ENCODE assay signal across 1 cellular context in the genomic region with DNA sequence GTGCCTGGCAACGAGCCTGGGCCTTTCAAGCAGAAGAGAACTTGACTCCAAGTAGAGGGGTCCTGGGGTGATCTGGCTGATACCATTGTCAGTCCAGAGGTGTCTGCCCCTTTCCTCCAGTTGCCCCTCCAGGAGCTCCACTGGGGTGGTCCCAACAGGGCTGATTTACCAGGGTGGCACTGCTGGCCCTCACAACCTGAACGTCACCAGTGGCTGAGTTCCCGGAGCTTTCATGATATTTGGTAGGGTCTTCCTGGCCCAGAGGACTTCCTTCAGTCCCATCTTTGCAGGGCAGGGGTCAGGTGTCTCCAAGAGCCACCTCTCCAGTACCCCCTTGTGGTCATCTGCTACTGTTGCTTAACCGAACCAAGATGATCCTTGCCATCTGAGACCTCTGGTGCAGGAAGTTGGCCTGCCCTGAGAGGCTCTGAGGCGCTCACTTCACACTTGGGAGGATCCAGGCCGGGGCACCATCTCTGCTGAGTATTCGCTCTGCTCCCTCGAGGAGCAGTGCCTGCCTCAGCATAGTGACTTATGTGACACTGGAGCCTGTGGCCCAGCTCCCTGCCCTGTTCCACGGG.
TF ChIP-seq lines count a peak whose summit lies in the region.

No MANE protein-coding gene starts in this region.

TF ChIP-seq in neural cell, 6 proteins besides CTCF, POLR2A, EP300 and RAD21 (continued from another document):
- TF ChIP-seq, protein P1, sequence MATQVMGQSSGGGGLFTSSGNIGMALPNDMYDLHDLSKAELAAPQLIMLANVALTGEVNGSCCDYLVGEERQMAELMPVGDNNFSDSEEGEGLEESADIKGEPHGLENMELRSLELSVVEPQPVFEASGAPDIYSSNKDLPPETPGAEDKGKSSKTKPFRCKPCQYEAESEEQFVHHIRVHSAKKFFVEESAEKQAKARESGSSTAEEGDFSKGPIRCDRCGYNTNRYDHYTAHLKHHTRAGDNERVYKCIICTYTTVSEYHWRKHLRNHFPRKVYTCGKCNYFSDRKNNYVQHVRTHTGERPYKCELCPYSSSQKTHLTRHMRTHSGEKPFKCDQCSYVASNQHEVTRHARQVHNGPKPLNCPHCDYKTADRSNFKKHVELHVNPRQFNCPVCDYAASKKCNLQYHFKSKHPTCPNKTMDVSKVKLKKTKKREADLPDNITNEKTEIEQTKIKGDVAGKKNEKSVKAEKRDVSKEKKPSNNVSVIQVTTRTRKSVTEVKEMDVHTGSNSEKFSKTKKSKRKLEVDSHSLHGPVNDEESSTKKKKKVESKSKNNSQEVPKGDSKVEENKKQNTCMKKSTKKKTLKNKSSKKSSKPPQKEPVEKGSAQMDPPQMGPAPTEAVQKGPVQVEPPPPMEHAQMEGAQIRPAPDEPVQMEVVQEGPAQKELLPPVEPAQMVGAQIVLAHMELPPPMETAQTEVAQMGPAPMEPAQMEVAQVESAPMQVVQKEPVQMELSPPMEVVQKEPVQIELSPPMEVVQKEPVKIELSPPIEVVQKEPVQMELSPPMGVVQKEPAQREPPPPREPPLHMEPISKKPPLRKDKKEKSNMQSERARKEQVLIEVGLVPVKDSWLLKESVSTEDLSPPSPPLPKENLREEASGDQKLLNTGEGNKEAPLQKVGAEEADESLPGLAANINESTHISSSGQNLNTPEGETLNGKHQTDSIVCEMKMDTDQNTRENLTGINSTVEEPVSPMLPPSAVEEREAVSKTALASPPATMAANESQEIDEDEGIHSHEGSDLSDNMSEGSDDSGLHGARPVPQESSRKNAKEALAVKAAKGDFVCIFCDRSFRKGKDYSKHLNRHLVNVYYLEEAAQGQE (IDR thresholded peaks at IDR 0.05; ENCODE audit: borderline replicate concordance): no peak
- no peak for TF ChIP-seq TAF1 (IDR thresholded peaks at IDR 0.05; ENCODE audit: low read depth)
- no peak for TF ChIP-seq MXI1 (conservative IDR thresholded peaks at IDR 0.05; ENCODE audit: poor library complexity, severe bottlenecking)
- TF ChIP-seq EZH2 (IDR thresholded peaks at IDR 0.05; ENCODE audit: borderline replicate concordance, insufficient read depth, low read length, poor library complexity, severe bottlenecking): no peak
